23 cellular contexts compared by ENCODE assay signal in the genomic region with DNA sequence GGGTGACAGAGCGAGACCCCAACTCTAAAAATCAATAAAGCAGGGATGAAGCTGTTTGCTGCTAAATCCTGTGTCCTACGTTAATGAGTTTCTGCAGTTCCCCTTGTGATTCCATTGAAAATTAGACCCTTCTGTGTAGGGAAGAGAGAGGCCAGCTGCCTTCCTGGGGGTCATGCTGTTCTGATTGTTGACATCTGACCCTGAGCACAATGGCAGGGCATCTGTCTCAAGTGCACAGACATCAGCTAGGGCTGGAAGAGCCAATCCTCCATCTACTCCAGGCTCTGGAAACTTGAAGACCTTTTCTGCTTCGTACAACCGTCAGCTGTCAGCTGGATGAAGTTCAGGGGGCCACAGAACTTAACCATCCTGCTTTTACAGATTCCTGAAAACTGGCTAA. TPM values are rescaled to one million over a fixed set of nuclear protein-coding genes. Genes with fewer than 3 reads are reported as not detected.
"Had no signal": no experiment of that assay in that cellular context is flagged by ENCODE, and none has a peak within 500 bp of the region (broad histone marks: within the 10 kb centered on the region; RNA-seq: fewer than 3 reads in every experiment).

No MANE protein-coding gene starts in this region.

- ATAC-seq: activated CD4-positive, CD25-positive, alpha-beta regulatory T cell treated with anti-CD3 and anti-CD28 coated beads, Interleukin-2, amount 50 U/mL, for 24 hours had no signal

- H3K27ac ChIP-seq: adrenal gland, Peyer's patch, RWPE1, SJCRH30 had no signal

- H3K27me3 ChIP-seq: adrenal gland, Peyer's patch, SJCRH30 had no signal

- H3K4me3 Mint-ChIP-seq: activated CD8-positive, alpha-beta T cell treated with anti-CD3 and anti-CD28 coated beads, Interleukin-2, amount 10 ng/mL, durations not matched to agents 7 days and 5 days; activated naive CD8-positive, alpha-beta T cell treated with anti-CD3 and anti-CD28 coated beads, Interleukin-2, amount 10 ng/mL, durations not matched to agents 7 days and 5 days had no signal

- H3K36me3 ChIP-seq: adrenal gland, SJCRH30 had no signal

- H3K27me3 Mint-ChIP-seq: activated naive CD8-positive, alpha-beta T cell treated with anti-CD3 and anti-CD28 coated beads, Interleukin-2, amount 10 ng/mL, durations not matched to agents 7 days and 5 days had no signal

- DNase-seq: activated CD4-positive, alpha-beta T cell treated with anti-CD3 and anti-CD28 coated beads for 4 hours; activated CD8-positive, alpha-beta memory T cell treated with anti-CD3 and anti-CD28 coated beads, Interleukin-2, amount 50 U/mL, for 48 hours; activated CD8-positive, alpha-beta T cell treated with anti-CD3 and anti-CD28 coated beads, Interleukin-2, amount 10 ng/mL, durations not matched to agents 7 days and 5 days; activated naive CD4-positive, alpha-beta T cell treated with anti-CD3 and anti-CD28 coated beads, Interleukin-2, amount 50 U/mL, for 16 hours; activated naive CD8-positive, alpha-beta T cell treated with anti-CD3 and anti-CD28 coated beads, Interleukin-2, amount 10 ng/mL, durations not matched to agents 7 days and 5 days; activated T-cell treated with anti-CD3 and anti-CD28 coated beads, Interleukin-2, amount 50 U/mL, for 1 hour; adrenal gland; anterior cingulate cortex; caudate nucleus; Kasumi-1; KBM-7; NCI-H1105 treated with DMSO at 0.1 percent for 48 hours; NCI-H1694 treated with DMSO at 0.1 percent for 48 hours; NCI-H2029 treated with DMSO at 0.1 percent for 48 hours; NCI-H446 treated with DMSO at 0.1 percent for 48 hours; NCI-H524 treated with DMSO at 0.1 percent for 48 hours; NK-92 treated with Interleukin-12 subunit alpha and Interleukin-12 subunit beta, amount 100 ng/mL, for 24 hours; Peyer's patch; Right ventricle myocardium superior; SJCRH30; SW 1271 had no signal

- H3K9me3 Mint-ChIP-seq: activated naive CD8-positive, alpha-beta T cell treated with anti-CD3 and anti-CD28 coated beads, Interleukin-2, amount 10 ng/mL, durations not matched to agents 7 days and 5 days had no signal

- H3K9me3 ChIP-seq: adrenal gland, Peyer's patch, SJCRH30 had no signal

- H3K27ac Mint-ChIP-seq: activated CD8-positive, alpha-beta T cell treated with anti-CD3 and anti-CD28 coated beads, Interleukin-2, amount 10 ng/mL, durations not matched to agents 7 days and 5 days; activated naive CD8-positive, alpha-beta T cell treated with anti-CD3 and anti-CD28 coated beads, Interleukin-2, amount 10 ng/mL, durations not matched to agents 7 days and 5 days had no signal

- H3K4me3 ChIP-seq: adrenal gland, Peyer's patch, SJCRH30 had no signal

RNA-seq across cellular contexts. Expression of gene WNT5B, which starts 44.7 kb away (rescaled TPM):
- total RNA-seq: activated CD8-positive, alpha-beta T cell treated with anti-CD3 and anti-CD28 coated beads, Interleukin-2, amount 10 ng/mL, durations not matched to agents 7 days and 5 days; activated naive CD8-positive, alpha-beta T cell treated with anti-CD3 and anti-CD28 coated beads, Interleukin-2, amount 10 ng/mL, durations not matched to agents 7 days and 5 days had no signal
